In genomic region chr16:69865701-69866100, GRCh38 we compare ENCODE assay signal across 12 cellular contexts.
DNase-seq lines count a peak whose midpoint lies in the region; ATAC-seq and TF ChIP-seq lines count a peak whose summit lies in the region.
"Had no signal": no experiment of that assay in that cellular context is flagged by ENCODE, and none has a peak within 500 bp of the region (broad histone marks: within the 10 kb centered on the region; RNA-seq: fewer than 3 reads in every experiment).

No MANE protein-coding gene starts in this region.

- peak overlapping the region; percentile 23 for H3K27ac ChIP-seq in neuronal stem cell (replicated peaks; ENCODE audit: low read length)
- no peak overlapping the region for H3K27ac ChIP-seq in transverse colon
- H3K27ac ChIP-seq: epithelial cell of prostate had no signal

- intact Hi-C loops in transverse colon (cut with DNase I; ENCODE audit: low total_unique reads) = no loop called here

- H2AK5ac ChIP-seq in neuronal stem cell (ENCODE audit: low read depth, low read length) = no peak overlapping the region

- no peak overlapping the region for H4K91ac ChIP-seq in neuronal stem cell (ENCODE audit: low read depth, low read length, poor library complexity)

- H3K9me3 ChIP-seq in neuronal stem cell (replicated peaks in 1 of 2; ENCODE audit: control insufficient read depth in 2 of 2, insufficient read depth in 1 of 2, low read depth in 1 of 2, low read length in 2 of 2) (peaks cover 3 to 6% of the 10 kb centered on the region in 2 donors), transverse colon (no peaks in the 10 kb centered on the region)

- TF ChIP-seq CTCF in transverse colon (IDR thresholded peaks at IDR 0.05) = no peak

- H2BK12ac ChIP-seq in neuronal stem cell (ENCODE audit: low read length) = no peak overlapping the region

- H4K8ac ChIP-seq in neuronal stem cell (ENCODE audit: low read depth, low read length) = no peak overlapping the region

- H3K4me2 ChIP-seq in neuronal stem cell (ENCODE audit: insufficient read depth, low read length, poor library complexity, severe bottlenecking) = no peak overlapping the region

- H3K4me3 ChIP-seq in neuronal stem cell (ENCODE audit: low read length in 2 of 2) (no peak overlapping the region), transverse colon (no peak overlapping the region)

- no peaks in the 10 kb centered on the region for H3K36me3 ChIP-seq in neuronal stem cell (replicated peaks in 1 of 2; ENCODE audit: control insufficient read depth in 2 of 2, insufficient read depth in 2 of 2, low read length in 2 of 2)
- H3K36me3 ChIP-seq in transverse colon = peaks cover 0 to 2% (median 0%) of the 10 kb centered on the region in 4 donors

- in situ Hi-C loops in SK-MEL-5 (cut with HindIII; ENCODE audit: low pct_unique_long_range_greater_than_20kb, low sequenced_read_pairs) = no loop called here
- in situ Hi-C loops in transverse colon (cut with MboI; ENCODE audit: low pct_ligation_motif_present in 1 of 4, low pct_unique_long_range_greater_than_20kb in 1 of 4, low sequenced_read_pairs in 3 of 4) = no loop called here

- no peak for ATAC-seq in esophagus mucosa
- ATAC-seq: CD8-positive, alpha-beta T cell had no signal

- no peak overlapping the region for H2BK15ac ChIP-seq in neuronal stem cell (ENCODE audit: low read length)

- no peak for TF ChIP-seq POLR2A in transverse colon (IDR thresholded peaks at IDR 0.05)

- peak; percentile 45 for DNase-seq in ELF-1 (ENCODE audit: low read depth, low spot score)
- DNase-seq in SK-MEL-5 (ENCODE audit: low read depth, low spot score) = peak; percentile 30
- peak; percentile 72 for DNase-seq in fibroblast of peridontal ligament (ENCODE audit: extremely low read depth)
- DNase-seq in neuronal stem cell (ENCODE audit: low spot score) = no peak
- no peak for DNase-seq in central memory CD4-positive, alpha-beta T cell
- no peak for DNase-seq in transverse colon
- DNase-seq in cerebellum (ENCODE audit: low spot score) = no peak
- DNase-seq: CD8-positive, alpha-beta T cell; NCI-H2081; T1000 had no signal

- no peak overlapping the region for H3K18ac ChIP-seq in neuronal stem cell (ENCODE audit: low read length)

- H3K14ac ChIP-seq in neuronal stem cell (ENCODE audit: low read length) = no peak overlapping the region

- TF ChIP-seq EP300 in transverse colon (IDR thresholded peaks at IDR 0.05; ENCODE audit: low read depth) = no peak

- no peaks in the 10 kb centered on the region for H3K79me1 ChIP-seq in neuronal stem cell (ENCODE audit: low read depth, low read length)

- WGBS in neuronal stem cell (ENCODE audit: extremely low coverage in 2 of 2, insufficient read length in 2 of 2, insufficient replicate concordance in 1 of 2), 2 donors = no CpG with 5 or more reads among the region's 8 CpGs
- WGBS in transverse colon (ENCODE audit: low coverage in 1 of 2), 2 donors = 70 to 85% methylated on average over 7 to 8 of the region's 8 CpGs

- H3K4ac ChIP-seq in neuronal stem cell (ENCODE audit: low read length) = no peak overlapping the region

- H2AFZ ChIP-seq in neuronal stem cell (ENCODE audit: low read length) = no peak overlapping the region

- no peak overlapping the region for H3K9ac ChIP-seq in neuronal stem cell (ENCODE audit: low read depth, low read length, poor library complexity)

- H3K23ac ChIP-seq in neuronal stem cell (ENCODE audit: low read depth, low read length, poor library complexity) = no peak overlapping the region

- H2BK120ac ChIP-seq in neuronal stem cell (ENCODE audit: low read depth, low read length) = no peak overlapping the region

- H3K4me1 ChIP-seq in neuronal stem cell (ENCODE audit: control insufficient read depth in 2 of 2, insufficient read depth in 1 of 2, low read depth in 1 of 2, low read length in 2 of 2) = peaks cover 0 to 1% of the 10 kb centered on the region in 2 donors
- H3K4me1 ChIP-seq in transverse colon = peaks cover 13 to 24% (median 16%) of the 10 kb centered on the region in 4 donors

- no peak overlapping the region for H2BK5ac ChIP-seq in neuronal stem cell (ENCODE audit: low read length)

- H3K27me3 ChIP-seq in neuronal stem cell (ENCODE audit: control insufficient read depth in 3 of 3, insufficient read depth in 3 of 3, low read depth in 1 of 3, low read length in 3 of 3) (no peaks in the 10 kb centered on the region), transverse colon (no peaks in the 10 kb centered on the region)

Comparison
In these comparisons a context has a peak if more than half of its experiments do, and no peak if none do; other contexts are left out.
1. DNase-seq: peak in ELF-1 (single experiment), SK-MEL-5 (single experiment) and fibroblast of peridontal ligament (single experiment); none in neuronal stem cell (single experiment), central memory CD4-positive, alpha-beta T cell (single experiment), transverse colon (single experiment) and cerebellum (single experiment).